ENCODE assay signal across 35 cellular contexts in the genomic region with DNA sequence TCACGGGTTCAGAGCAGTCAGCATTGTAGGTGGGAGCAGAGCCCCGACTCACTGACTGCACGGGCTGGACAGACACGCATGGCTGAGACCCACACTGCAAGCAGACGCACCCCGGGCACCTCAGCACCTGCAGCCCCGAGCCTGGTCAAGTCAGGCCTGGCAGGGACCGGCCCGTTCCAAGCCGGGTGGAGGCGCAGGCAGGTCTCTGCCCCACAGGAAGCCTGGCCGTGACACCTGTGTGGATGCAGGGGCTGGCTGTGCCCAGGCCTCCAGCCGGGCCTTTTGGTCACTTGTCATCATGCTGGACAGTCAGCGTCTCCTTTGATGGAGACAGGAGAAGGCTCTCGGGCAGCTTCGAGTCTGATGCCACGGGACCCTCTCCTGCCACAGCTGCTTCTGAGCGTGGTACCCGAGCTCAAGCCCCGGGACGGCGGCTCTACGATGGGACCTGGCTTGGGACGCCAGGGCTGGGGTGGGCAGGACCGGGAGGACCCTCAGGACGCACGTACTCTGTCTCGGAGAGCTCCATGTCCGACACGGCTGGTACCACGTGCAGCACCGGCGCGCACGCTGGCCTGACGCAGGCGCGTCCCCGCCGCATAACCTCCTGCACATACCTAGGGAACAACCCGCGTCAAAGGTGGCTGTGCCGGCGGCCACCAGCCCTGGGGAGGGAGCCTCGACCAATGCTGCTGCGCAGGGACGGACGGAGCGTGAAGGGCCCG. TPM values are rescaled to one million over a fixed set of nuclear protein-coding genes. Genes with fewer than 3 reads are reported as not detected.
"Had no signal": no experiment of that assay in that cellular context is flagged by ENCODE, and none has a peak within 500 bp of the region (broad histone marks: within the 10 kb centered on the region; RNA-seq: fewer than 3 reads in every experiment).

No MANE protein-coding gene starts in this region.

- H3K4me3 Mint-ChIP-seq: activated B cell treated with CpG ODN at 0.5 μM for 24 hours; activated CD8-positive, alpha-beta T cell treated with anti-CD3 and anti-CD28 coated beads for 36 hours; activated naive CD4-positive, alpha-beta T cell treated with anti-CD3 and anti-CD28 coated beads for 36 hours; activated naive CD4-positive, alpha-beta T cell treated with anti-CD3 and anti-CD28 coated beads, Interleukin-2, amount 50 U/mL, for 24 hours; activated naive CD8-positive, alpha-beta T cell treated with anti-CD3 and anti-CD28 coated beads for 36 hours; activated naive CD8-positive, alpha-beta T cell treated with anti-CD3 and anti-CD28 coated beads, Interleukin-2, amount 50 U/mL, for 24 hours; activated T-cell treated with anti-CD3 and anti-CD28 coated beads, Interleukin-2, amount 50 U/mL, for 4 hours; activated T-helper 17 cell treated with anti-CD3 and anti-CD28 coated beads, Interleukin-2, amount 50 U/mL, for 72 hours; brain; T-helper 17 cell; T-helper 2 cell treated with Interferon-gamma antibody and Interleukin-4, amounts not matched to agents 5 μg/mL and 100 μg/mL, for 36 hours had no signal

- H3K27me3 ChIP-seq: adrenal gland, breast epithelium, cardiac muscle cell, esophagus squamous epithelium, gastroesophageal sphincter had no signal

- H3K9me3 Mint-ChIP-seq: activated B cell treated with CpG ODN at 0.5 μM for 24 hours; activated CD8-positive, alpha-beta T cell treated with anti-CD3 and anti-CD28 coated beads for 36 hours; activated naive CD4-positive, alpha-beta T cell treated with anti-CD3 and anti-CD28 coated beads for 36 hours; activated naive CD4-positive, alpha-beta T cell treated with anti-CD3 and anti-CD28 coated beads, Interleukin-2, amount 50 U/mL, for 24 hours; activated naive CD8-positive, alpha-beta T cell treated with anti-CD3 and anti-CD28 coated beads for 36 hours; activated naive CD8-positive, alpha-beta T cell treated with anti-CD3 and anti-CD28 coated beads, Interleukin-2, amount 50 U/mL, for 24 hours; activated T-cell treated with anti-CD3 and anti-CD28 coated beads, Interleukin-2, amount 50 U/mL, for 4 hours; activated T-helper 17 cell treated with anti-CD3 and anti-CD28 coated beads, Interleukin-2, amount 50 U/mL, for 72 hours; brain; T-helper 2 cell treated with Interferon-gamma antibody and Interleukin-4, amounts not matched to agents 5 μg/mL and 100 μg/mL, for 36 hours had no signal

- H3K9me3 ChIP-seq: adrenal gland, breast epithelium, esophagus squamous epithelium, gastroesophageal sphincter had no signal

- H3K4me1 Mint-ChIP-seq: activated B cell treated with CpG ODN at 0.5 μM for 24 hours; activated naive CD4-positive, alpha-beta T cell treated with anti-CD3 and anti-CD28 coated beads, Interleukin-2, amount 50 U/mL, for 24 hours; activated naive CD8-positive, alpha-beta T cell treated with anti-CD3 and anti-CD28 coated beads for 36 hours; activated naive CD8-positive, alpha-beta T cell treated with anti-CD3 and anti-CD28 coated beads, Interleukin-2, amount 50 U/mL, for 24 hours; activated T-helper 17 cell treated with anti-CD3 and anti-CD28 coated beads, Interleukin-2, amount 50 U/mL, for 72 hours; brain; T-helper 17 cell had no signal

- H3K27ac Mint-ChIP-seq: activated B cell treated with CpG ODN at 0.5 μM for 24 hours; activated CD8-positive, alpha-beta T cell treated with anti-CD3 and anti-CD28 coated beads for 36 hours; activated naive CD4-positive, alpha-beta T cell treated with anti-CD3 and anti-CD28 coated beads for 36 hours; activated naive CD4-positive, alpha-beta T cell treated with anti-CD3 and anti-CD28 coated beads, Interleukin-2, amount 50 U/mL, for 24 hours; activated naive CD8-positive, alpha-beta T cell treated with anti-CD3 and anti-CD28 coated beads for 36 hours; activated naive CD8-positive, alpha-beta T cell treated with anti-CD3 and anti-CD28 coated beads, Interleukin-2, amount 50 U/mL, for 24 hours; activated T-helper 17 cell treated with anti-CD3 and anti-CD28 coated beads, Interleukin-2, amount 50 U/mL, for 72 hours; brain; T-helper 17 cell; T-helper 2 cell treated with Interferon-gamma antibody and Interleukin-4, amounts not matched to agents 5 μg/mL and 100 μg/mL, for 36 hours had no signal

- ATAC-seq: activated CD4-positive, CD25-positive, alpha-beta regulatory T cell treated with anti-CD3 and anti-CD28 coated beads, Interleukin-2, amount 50 U/mL, for 24 hours; activated CD8-positive, alpha-beta T cell treated with anti-CD3 and anti-CD28 coated beads for 36 hours; activated naive CD8-positive, alpha-beta T cell treated with anti-CD3 and anti-CD28 coated beads, Interleukin-2, amount 50 U/mL, for 24 hours; activated T-cell treated with anti-CD3 and anti-CD28 coated beads, Interleukin-2, amount 50 U/mL, for 4 hours; activated T-helper 17 cell treated with anti-CD3 and anti-CD28 coated beads, Interleukin-2, amount 50 U/mL, for 72 hours; gastroesophageal sphincter; T-helper 17 cell had no signal

- H3K4me3 ChIP-seq: adrenal gland, breast epithelium, cardiac muscle cell, esophagus squamous epithelium, gastroesophageal sphincter had no signal

- H3K27me3 Mint-ChIP-seq: activated B cell treated with CpG ODN at 0.5 μM for 24 hours; activated CD8-positive, alpha-beta T cell treated with anti-CD3 and anti-CD28 coated beads for 36 hours; activated naive CD4-positive, alpha-beta T cell treated with anti-CD3 and anti-CD28 coated beads, Interleukin-2, amount 50 U/mL, for 24 hours; activated naive CD8-positive, alpha-beta T cell treated with anti-CD3 and anti-CD28 coated beads for 36 hours; activated naive CD8-positive, alpha-beta T cell treated with anti-CD3 and anti-CD28 coated beads, Interleukin-2, amount 50 U/mL, for 24 hours; activated T-helper 17 cell treated with anti-CD3 and anti-CD28 coated beads, Interleukin-2, amount 50 U/mL, for 72 hours; brain; T-helper 17 cell had no signal

- H3K27ac ChIP-seq: adrenal gland, breast epithelium, cardiac muscle cell, epithelial cell of prostate, esophagus squamous epithelium, gastroesophageal sphincter, WERI-Rb-1 had no signal

- DNase-seq: activated B cell treated with CpG ODN at 0.5 μM for 24 hours; activated CD4-positive, alpha-beta T cell treated with anti-CD3 and anti-CD28 coated beads for 48 hours; activated CD4-positive, alpha-beta T cell treated with anti-CD3 and anti-CD28 coated beads, Interleukin-2, amount 50 U/mL, for 1 hour; activated CD4-positive, alpha-beta T cell treated with anti-CD3 and anti-CD28 coated beads, Interleukin-2, amount 50 U/mL, for 48 hours; activated CD8-positive, alpha-beta memory T cell treated with anti-CD3 and anti-CD28 coated beads for 24 hours; activated CD8-positive, alpha-beta T cell treated with anti-CD3 and anti-CD28 coated beads for 36 hours; activated effector memory CD4-positive, alpha-beta T cell treated with anti-CD3 and anti-CD28 coated beads, Interleukin-2, amount 50 U/mL, for 16 hours; activated naive CD4-positive, alpha-beta T cell treated with anti-CD3 and anti-CD28 coated beads for 36 hours; activated naive CD8-positive, alpha-beta T cell treated with anti-CD3 and anti-CD28 coated beads for 36 hours; activated naive CD8-positive, alpha-beta T cell treated with anti-CD3 and anti-CD28 coated beads, Interleukin-2, amount 50 U/mL, for 24 hours; activated T-cell treated with anti-CD3 and anti-CD28 coated beads, Interleukin-2, amount 50 U/mL, for 4 hours; adrenal gland; amygdala; aorta; central memory CD4-positive, alpha-beta T cell; cerebellar nuclear complex; effector CD8-positive, alpha-beta T cell; esophagus squamous epithelium; foreskin melanocyte; T-helper 1 cell; T-helper 17 cell; T1000; WERI-Rb-1 had no signal

- H3K4me1 ChIP-seq: adrenal gland, breast epithelium, esophagus squamous epithelium, gastroesophageal sphincter had no signal

RNA-seq across cellular contexts. Expression of a gene that starts 7.9 kb away (rescaled TPM):
- total RNA-seq: activated B cell treated with CpG ODN at 0.5 μM for 24 hours; activated CD8-positive, alpha-beta T cell treated with anti-CD3 and anti-CD28 coated beads for 36 hours; activated naive CD4-positive, alpha-beta T cell treated with anti-CD3 and anti-CD28 coated beads for 36 hours; activated naive CD8-positive, alpha-beta T cell treated with anti-CD3 and anti-CD28 coated beads for 36 hours; activated T-cell treated with anti-CD3 and anti-CD28 coated beads, Interleukin-2, amount 50 U/mL, for 4 hours; activated T-helper 17 cell treated with anti-CD3 and anti-CD28 coated beads, Interleukin-2, amount 50 U/mL, for 72 hours; breast epithelium; endothelial cell of umbilical vein; esophagus squamous epithelium had no signal

RNA-seq across cellular contexts. Expression of a gene that starts 10.5 kb away (rescaled TPM):
- total RNA-seq: activated B cell treated with CpG ODN at 0.5 μM for 24 hours; activated CD8-positive, alpha-beta T cell treated with anti-CD3 and anti-CD28 coated beads for 36 hours; activated naive CD4-positive, alpha-beta T cell treated with anti-CD3 and anti-CD28 coated beads for 36 hours; activated naive CD8-positive, alpha-beta T cell treated with anti-CD3 and anti-CD28 coated beads for 36 hours; activated T-cell treated with anti-CD3 and anti-CD28 coated beads, Interleukin-2, amount 50 U/mL, for 4 hours; activated T-helper 17 cell treated with anti-CD3 and anti-CD28 coated beads, Interleukin-2, amount 50 U/mL, for 72 hours; dermis microvascular lymphatic vessel endothelial cell; esophagus squamous epithelium; fibroblast of villous mesenchyme; T-helper 17 cell had no signal

RNA-seq across cellular contexts. Expression of a gene that starts 15.1 kb away (rescaled TPM):
- total RNA-seq: activated B cell treated with CpG ODN at 0.5 μM for 24 hours; activated CD8-positive, alpha-beta T cell treated with anti-CD3 and anti-CD28 coated beads for 36 hours; activated naive CD8-positive, alpha-beta T cell treated with anti-CD3 and anti-CD28 coated beads for 36 hours; T-helper 17 cell had no signal
